ENCODE assay signal across 1 cellular context in the genomic region with DNA sequence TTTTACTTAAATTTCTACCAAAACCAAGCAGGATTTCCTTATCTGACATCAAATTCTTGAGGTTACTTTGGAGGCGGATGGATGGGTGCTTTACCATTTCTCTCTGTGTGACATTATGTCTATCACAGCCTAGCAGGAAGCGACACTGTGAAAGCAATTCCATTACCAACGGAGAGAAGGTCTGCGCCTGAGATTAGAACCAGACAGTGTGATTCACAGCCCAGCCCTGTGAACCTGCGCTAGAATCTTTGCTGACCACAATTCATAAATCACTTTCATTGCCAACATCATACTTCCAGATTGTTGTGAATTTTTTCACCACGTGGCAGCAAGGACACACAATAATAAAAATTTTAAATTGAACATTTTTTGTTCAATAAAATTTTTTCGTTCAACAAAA.
A peak's percentile ranks its signal among the peaks of the same experiment; 100 is the strongest.
TF ChIP-seq lines count a peak whose summit lies in the region.

No MANE protein-coding gene starts in this region.

TF ChIP-seq in K562, 482 proteins besides CTCF, POLR2A, EP300 and RAD21 (continued from another document and continues in another):
- TF ChIP-seq, protein P1, sequence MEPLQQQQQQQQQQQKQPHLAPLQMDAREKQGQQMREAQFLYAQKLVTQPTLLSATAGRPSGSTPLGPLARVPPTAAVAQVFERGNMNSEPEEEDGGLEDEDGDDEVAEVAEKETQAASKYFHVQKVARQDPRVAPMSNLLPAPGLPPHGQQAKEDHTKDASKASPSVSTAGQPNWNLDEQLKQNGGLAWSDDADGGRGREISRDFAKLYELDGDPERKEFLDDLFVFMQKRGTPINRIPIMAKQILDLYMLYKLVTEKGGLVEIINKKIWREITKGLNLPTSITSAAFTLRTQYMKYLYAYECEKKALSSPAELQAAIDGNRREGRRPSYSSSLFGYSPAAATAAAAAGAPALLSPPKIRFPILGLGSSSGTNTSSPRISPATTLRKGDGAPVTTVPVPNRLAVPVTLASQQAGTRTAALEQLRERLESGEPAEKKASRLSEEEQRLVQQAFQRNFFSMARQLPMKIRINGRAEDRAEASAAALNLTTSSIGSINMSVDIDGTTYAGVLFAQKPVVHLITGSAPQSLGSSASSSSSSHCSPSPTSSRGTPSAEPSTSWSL (CRISPR knock-in tag; IDR thresholded peaks at IDR 0.05; ENCODE audit: borderline replicate concordance) = no peak
- TF ChIP-seq NUFIP1 (IDR thresholded peaks at IDR 0.05; ENCODE audit: partially characterized antibody) (no peak), MYNN (IDR thresholded peaks at IDR 0.05) (no peak; the same call in 1 of the 2 replicates), MYNN (CRISPR knock-in tag; IDR thresholded peaks at IDR 0.05) (no peak), DMBX1 (CRISPR knock-in tag; IDR thresholded peaks at IDR 0.05; ENCODE audit: borderline replicate concordance) (peak; percentile 43), POU5F1 (IDR thresholded peaks at IDR 0.05; ENCODE audit: borderline replicate concordance, low read depth, low read length, partially characterized antibody) (no peak), RAD51 (IDR thresholded peaks at IDR 0.05; ENCODE audit: borderline replicate concordance, low read depth) (no peak), ZKSCAN3 (CRISPR knock-in tag; IDR thresholded peaks at IDR 0.05) (no peak), ZNF212 (CRISPR knock-in tag; IDR thresholded peaks at IDR 0.05) (no peak), HNRNPLL (IDR thresholded peaks at IDR 0.05; ENCODE audit: low read depth, low read length, poor library complexity, severe bottlenecking) (no peak), GABPB2 (CRISPR knock-in tag; conservative IDR thresholded peaks at IDR 0.05) (no peak), GTF2A2 (tag; IDR thresholded peaks at IDR 0.05) (no peak), JUND (IDR thresholded peaks at IDR 0.05; ENCODE audit: borderline replicate concordance, low read depth, low read length) (peak; percentile 88), JUND (tag; IDR thresholded peaks at IDR 0.05; ENCODE audit: borderline replicate concordance, low read depth, low read length) (peak; percentile 85; the same call in 1 of the 3 replicates), ZC3H11A (IDR thresholded peaks at IDR 0.05; ENCODE audit: low read depth, low read length) (no peak), BHLHE40 (IDR thresholded peaks at IDR 0.05; ENCODE audit: low read length) (peak; percentile 64; the same call in 1 of the 2 replicates), DNMT1 (IDR thresholded peaks at IDR 0.05) (no peak)
- TF ChIP-seq, protein P2, sequence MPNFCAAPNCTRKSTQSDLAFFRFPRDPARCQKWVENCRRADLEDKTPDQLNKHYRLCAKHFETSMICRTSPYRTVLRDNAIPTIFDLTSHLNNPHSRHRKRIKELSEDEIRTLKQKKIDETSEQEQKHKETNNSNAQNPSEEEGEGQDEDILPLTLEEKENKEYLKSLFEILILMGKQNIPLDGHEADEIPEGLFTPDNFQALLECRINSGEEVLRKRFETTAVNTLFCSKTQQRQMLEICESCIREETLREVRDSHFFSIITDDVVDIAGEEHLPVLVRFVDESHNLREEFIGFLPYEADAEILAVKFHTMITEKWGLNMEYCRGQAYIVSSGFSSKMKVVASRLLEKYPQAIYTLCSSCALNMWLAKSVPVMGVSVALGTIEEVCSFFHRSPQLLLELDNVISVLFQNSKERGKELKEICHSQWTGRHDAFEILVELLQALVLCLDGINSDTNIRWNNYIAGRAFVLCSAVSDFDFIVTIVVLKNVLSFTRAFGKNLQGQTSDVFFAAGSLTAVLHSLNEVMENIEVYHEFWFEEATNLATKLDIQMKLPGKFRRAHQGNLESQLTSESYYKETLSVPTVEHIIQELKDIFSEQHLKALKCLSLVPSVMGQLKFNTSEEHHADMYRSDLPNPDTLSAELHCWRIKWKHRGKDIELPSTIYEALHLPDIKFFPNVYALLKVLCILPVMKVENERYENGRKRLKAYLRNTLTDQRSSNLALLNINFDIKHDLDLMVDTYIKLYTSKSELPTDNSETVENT (CRISPR knock-in tag; IDR thresholded peaks at IDR 0.05) = no peak
- TF ChIP-seq, protein P3, sequence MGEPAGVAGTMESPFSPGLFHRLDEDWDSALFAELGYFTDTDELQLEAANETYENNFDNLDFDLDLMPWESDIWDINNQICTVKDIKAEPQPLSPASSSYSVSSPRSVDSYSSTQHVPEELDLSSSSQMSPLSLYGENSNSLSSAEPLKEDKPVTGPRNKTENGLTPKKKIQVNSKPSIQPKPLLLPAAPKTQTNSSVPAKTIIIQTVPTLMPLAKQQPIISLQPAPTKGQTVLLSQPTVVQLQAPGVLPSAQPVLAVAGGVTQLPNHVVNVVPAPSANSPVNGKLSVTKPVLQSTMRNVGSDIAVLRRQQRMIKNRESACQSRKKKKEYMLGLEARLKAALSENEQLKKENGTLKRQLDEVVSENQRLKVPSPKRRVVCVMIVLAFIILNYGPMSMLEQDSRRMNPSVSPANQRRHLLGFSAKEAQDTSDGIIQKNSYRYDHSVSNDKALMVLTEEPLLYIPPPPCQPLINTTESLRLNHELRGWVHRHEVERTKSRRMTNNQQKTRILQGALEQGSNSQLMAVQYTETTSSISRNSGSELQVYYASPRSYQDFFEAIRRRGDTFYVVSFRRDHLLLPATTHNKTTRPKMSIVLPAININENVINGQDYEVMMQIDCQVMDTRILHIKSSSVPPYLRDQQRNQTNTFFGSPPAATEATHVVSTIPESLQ (CRISPR knock-in tag; IDR thresholded peaks at IDR 0.05) = no peak
- TF ChIP-seq, protein P4, sequence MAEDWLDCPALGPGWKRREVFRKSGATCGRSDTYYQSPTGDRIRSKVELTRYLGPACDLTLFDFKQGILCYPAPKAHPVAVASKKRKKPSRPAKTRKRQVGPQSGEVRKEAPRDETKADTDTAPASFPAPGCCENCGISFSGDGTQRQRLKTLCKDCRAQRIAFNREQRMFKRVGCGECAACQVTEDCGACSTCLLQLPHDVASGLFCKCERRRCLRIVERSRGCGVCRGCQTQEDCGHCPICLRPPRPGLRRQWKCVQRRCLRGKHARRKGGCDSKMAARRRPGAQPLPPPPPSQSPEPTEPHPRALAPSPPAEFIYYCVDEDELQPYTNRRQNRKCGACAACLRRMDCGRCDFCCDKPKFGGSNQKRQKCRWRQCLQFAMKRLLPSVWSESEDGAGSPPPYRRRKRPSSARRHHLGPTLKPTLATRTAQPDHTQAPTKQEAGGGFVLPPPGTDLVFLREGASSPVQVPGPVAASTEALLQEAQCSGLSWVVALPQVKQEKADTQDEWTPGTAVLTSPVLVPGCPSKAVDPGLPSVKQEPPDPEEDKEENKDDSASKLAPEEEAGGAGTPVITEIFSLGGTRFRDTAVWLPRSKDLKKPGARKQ (CRISPR knock-in tag; IDR thresholded peaks at IDR 0.05) = no peak
- TF ChIP-seq, protein P5, sequence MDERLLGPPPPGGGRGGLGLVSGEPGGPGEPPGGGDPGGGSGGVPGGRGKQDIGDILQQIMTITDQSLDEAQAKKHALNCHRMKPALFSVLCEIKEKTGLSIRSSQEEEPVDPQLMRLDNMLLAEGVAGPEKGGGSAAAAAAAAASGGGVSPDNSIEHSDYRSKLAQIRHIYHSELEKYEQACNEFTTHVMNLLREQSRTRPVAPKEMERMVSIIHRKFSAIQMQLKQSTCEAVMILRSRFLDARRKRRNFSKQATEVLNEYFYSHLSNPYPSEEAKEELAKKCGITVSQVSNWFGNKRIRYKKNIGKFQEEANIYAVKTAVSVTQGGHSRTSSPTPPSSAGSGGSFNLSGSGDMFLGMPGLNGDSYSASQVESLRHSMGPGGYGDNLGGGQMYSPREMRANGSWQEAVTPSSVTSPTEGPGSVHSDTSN (CRISPR knock-in tag; IDR thresholded peaks at IDR 0.05; ENCODE audit: low read depth) = peak; percentile 28; the same call in 1 of the 2 replicates
- TF ChIP-seq, protein P5 (tag; conservative IDR thresholded peaks at IDR 0.05; ENCODE audit: low read depth) = peak; percentile 95
- TF ChIP-seq, protein P6, sequence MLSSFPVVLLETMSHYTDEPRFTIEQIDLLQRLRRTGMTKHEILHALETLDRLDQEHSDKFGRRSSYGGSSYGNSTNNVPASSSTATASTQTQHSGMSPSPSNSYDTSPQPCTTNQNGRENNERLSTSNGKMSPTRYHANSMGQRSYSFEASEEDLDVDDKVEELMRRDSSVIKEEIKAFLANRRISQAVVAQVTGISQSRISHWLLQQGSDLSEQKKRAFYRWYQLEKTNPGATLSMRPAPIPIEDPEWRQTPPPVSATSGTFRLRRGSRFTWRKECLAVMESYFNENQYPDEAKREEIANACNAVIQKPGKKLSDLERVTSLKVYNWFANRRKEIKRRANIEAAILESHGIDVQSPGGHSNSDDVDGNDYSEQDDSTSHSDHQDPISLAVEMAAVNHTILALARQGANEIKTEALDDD (IDR thresholded peaks at IDR 0.05) = peak; percentile 94
- TF ChIP-seq, protein P7, sequence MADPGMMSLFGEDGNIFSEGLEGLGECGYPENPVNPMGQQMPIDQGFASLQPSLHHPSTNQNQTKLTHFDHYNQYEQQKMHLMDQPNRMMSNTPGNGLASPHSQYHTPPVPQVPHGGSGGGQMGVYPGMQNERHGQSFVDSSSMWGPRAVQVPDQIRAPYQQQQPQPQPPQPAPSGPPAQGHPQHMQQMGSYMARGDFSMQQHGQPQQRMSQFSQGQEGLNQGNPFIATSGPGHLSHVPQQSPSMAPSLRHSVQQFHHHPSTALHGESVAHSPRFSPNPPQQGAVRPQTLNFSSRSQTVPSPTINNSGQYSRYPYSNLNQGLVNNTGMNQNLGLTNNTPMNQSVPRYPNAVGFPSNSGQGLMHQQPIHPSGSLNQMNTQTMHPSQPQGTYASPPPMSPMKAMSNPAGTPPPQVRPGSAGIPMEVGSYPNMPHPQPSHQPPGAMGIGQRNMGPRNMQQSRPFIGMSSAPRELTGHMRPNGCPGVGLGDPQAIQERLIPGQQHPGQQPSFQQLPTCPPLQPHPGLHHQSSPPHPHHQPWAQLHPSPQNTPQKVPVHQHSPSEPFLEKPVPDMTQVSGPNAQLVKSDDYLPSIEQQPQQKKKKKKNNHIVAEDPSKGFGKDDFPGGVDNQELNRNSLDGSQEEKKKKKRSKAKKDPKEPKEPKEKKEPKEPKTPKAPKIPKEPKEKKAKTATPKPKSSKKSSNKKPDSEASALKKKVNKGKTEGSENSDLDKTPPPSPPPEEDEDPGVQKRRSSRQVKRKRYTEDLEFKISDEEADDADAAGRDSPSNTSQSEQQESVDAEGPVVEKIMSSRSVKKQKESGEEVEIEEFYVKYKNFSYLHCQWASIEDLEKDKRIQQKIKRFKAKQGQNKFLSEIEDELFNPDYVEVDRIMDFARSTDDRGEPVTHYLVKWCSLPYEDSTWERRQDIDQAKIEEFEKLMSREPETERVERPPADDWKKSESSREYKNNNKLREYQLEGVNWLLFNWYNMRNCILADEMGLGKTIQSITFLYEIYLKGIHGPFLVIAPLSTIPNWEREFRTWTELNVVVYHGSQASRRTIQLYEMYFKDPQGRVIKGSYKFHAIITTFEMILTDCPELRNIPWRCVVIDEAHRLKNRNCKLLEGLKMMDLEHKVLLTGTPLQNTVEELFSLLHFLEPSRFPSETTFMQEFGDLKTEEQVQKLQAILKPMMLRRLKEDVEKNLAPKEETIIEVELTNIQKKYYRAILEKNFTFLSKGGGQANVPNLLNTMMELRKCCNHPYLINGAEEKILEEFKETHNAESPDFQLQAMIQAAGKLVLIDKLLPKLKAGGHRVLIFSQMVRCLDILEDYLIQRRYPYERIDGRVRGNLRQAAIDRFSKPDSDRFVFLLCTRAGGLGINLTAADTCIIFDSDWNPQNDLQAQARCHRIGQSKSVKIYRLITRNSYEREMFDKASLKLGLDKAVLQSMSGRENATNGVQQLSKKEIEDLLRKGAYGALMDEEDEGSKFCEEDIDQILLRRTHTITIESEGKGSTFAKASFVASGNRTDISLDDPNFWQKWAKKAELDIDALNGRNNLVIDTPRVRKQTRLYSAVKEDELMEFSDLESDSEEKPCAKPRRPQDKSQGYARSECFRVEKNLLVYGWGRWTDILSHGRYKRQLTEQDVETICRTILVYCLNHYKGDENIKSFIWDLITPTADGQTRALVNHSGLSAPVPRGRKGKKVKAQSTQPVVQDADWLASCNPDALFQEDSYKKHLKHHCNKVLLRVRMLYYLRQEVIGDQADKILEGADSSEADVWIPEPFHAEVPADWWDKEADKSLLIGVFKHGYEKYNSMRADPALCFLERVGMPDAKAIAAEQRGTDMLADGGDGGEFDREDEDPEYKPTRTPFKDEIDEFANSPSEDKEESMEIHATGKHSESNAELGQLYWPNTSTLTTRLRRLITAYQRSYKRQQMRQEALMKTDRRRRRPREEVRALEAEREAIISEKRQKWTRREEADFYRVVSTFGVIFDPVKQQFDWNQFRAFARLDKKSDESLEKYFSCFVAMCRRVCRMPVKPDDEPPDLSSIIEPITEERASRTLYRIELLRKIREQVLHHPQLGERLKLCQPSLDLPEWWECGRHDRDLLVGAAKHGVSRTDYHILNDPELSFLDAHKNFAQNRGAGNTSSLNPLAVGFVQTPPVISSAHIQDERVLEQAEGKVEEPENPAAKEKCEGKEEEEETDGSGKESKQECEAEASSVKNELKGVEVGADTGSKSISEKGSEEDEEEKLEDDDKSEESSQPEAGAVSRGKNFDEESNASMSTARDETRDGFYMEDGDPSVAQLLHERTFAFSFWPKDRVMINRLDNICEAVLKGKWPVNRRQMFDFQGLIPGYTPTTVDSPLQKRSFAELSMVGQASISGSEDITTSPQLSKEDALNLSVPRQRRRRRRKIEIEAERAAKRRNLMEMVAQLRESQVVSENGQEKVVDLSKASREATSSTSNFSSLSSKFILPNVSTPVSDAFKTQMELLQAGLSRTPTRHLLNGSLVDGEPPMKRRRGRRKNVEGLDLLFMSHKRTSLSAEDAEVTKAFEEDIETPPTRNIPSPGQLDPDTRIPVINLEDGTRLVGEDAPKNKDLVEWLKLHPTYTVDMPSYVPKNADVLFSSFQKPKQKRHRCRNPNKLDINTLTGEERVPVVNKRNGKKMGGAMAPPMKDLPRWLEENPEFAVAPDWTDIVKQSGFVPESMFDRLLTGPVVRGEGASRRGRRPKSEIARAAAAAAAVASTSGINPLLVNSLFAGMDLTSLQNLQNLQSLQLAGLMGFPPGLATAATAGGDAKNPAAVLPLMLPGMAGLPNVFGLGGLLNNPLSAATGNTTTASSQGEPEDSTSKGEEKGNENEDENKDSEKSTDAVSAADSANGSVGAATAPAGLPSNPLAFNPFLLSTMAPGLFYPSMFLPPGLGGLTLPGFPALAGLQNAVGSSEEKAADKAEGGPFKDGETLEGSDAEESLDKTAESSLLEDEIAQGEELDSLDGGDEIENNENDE (IDR thresholded peaks at IDR 0.05; ENCODE audit: low read depth, low read length) = no peak
- TF ChIP-seq, protein P8, sequence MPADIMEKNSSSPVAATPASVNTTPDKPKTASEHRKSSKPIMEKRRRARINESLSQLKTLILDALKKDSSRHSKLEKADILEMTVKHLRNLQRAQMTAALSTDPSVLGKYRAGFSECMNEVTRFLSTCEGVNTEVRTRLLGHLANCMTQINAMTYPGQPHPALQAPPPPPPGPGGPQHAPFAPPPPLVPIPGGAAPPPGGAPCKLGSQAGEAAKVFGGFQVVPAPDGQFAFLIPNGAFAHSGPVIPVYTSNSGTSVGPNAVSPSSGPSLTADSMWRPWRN (IDR thresholded peaks at IDR 0.05; ENCODE audit: low read depth) = peak; percentile 86
